In genomic region chr13:40445557-40445990, GRCh38 we compare ENCODE assay signal across 8 cellular contexts.
DNase-seq lines count a peak whose midpoint lies in the region; ATAC-seq and TF ChIP-seq lines count a peak whose summit lies in the region.

No MANE protein-coding gene starts in this region.

- ATAC-seq in HG02884 (IDR thresholded peaks at IDR 0.05; ENCODE audit: unreplicated experiment): peak; percentile 99

- no peak overlapping the region for H3K4me3 ChIP-seq in epithelial cell of esophagus (ENCODE audit: low read length)
- H3K4me3 ChIP-seq in retinal pigment epithelial cell (ENCODE audit: low read length): no peak overlapping the region

- TF ChIP-seq CTCF in epithelial cell of esophagus (IDR thresholded peaks at IDR 0.05; ENCODE audit: insufficient read depth, low read depth, low read length, missing control alignments): no peak
- no peak for TF ChIP-seq CTCF in retinal pigment epithelial cell (conservative IDR thresholded peaks at IDR 0.05; ENCODE audit: low read depth, low read length)

- peak; percentile 8 to 22 for DNase-seq in stimulated activated CD8-positive, alpha-beta memory T cell treated with anti-CD3 and anti-CD28 coated beads, Interleukin-15, amount 100 ng/mL, for 48 hours (ENCODE audit: low read depth in 2 of 2)
- DNase-seq in stimulated activated CD8-positive, alpha-beta memory T cell treated with anti-CD3 and anti-CD28 coated beads, Interleukin-4, amount 100 ng/mL, for 48 hours: no peak
- DNase-seq in NCI-H345 (lab: John Stamatoyannopoulos, UW) (peak; percentile 63), epithelial cell of esophagus (ENCODE audit: low read depth) (peak; percentile 99), retinal pigment epithelial cell (ENCODE audit: low read depth) (peak; percentile 17), NCI-H2171 treated with DMSO at 0.1 percent for 48 hours (lab: John Stamatoyannopoulos, UW) (no peak), NCI-H774 (lab: John Stamatoyannopoulos, UW) (no peak)

Comparison
In these comparisons a context has a peak if more than half of its experiments do, and no peak if none do; other contexts are left out.
1. DNase-seq: peak in stimulated activated CD8-positive, alpha-beta memory T cell treated with anti-CD3 and anti-CD28 coated beads, Interleukin-15, amount 100 ng/mL, for 48 hours (2 of 2), NCI-H345 (single experiment), epithelial cell of esophagus (single experiment) and retinal pigment epithelial cell (single experiment); none in stimulated activated CD8-positive, alpha-beta memory T cell treated with anti-CD3 and anti-CD28 coated beads, Interleukin-4, amount 100 ng/mL, for 48 hours (single experiment), NCI-H2171 treated with DMSO at 0.1 percent for 48 hours (single experiment) and NCI-H774 (single experiment).